In genomic region chr9:14433293-14433818, GRCh38 we compare ENCODE assay signal across 14 cellular contexts.
DNase-seq lines count a peak whose midpoint lies in the region; ATAC-seq and TF ChIP-seq lines count a peak whose summit lies in the region.
"Had no signal": no experiment of that assay in that cellular context is flagged by ENCODE, and none has a peak within 500 bp of the region (broad histone marks: within the 10 kb centered on the region; RNA-seq: fewer than 3 reads in every experiment).

No MANE protein-coding gene starts in this region.

- no peaks in the 10 kb centered on the region for H3F3A ChIP-seq in PC-3 (ENCODE audit: low read length, unreplicated experiment)
- H3F3A ChIP-seq in smooth muscle cell (ENCODE audit: low read depth): no peaks in the 10 kb centered on the region

- no peak for TF ChIP-seq POLR2A in thyroid gland (IDR thresholded peaks at IDR 0.05)

- H3K79me2 ChIP-seq in PC-3 (ENCODE audit: low read length) (no peaks in the 10 kb centered on the region), smooth muscle cell (ENCODE audit: low read depth) (no peaks in the 10 kb centered on the region)

- H3K27ac ChIP-seq in PC-3 (ENCODE audit: low read length): no peak overlapping the region
- no peak overlapping the region for H3K27ac ChIP-seq in smooth muscle cell (ENCODE audit: low read depth)
- no peak overlapping the region for H3K27ac ChIP-seq in thyroid gland
- H3K27ac ChIP-seq: body of pancreas, HL-60, neural progenitor cell, upper lobe of left lung had no signal

- no peaks in the 10 kb centered on the region for H3K9me3 ChIP-seq in PC-3 (ENCODE audit: low read length)
- H3K9me3 ChIP-seq in smooth muscle cell (replicated peaks; ENCODE audit: low read depth): no peaks in the 10 kb centered on the region
- no peaks in the 10 kb centered on the region for H3K9me3 ChIP-seq in thyroid gland
- H3K9me3 ChIP-seq: body of pancreas, upper lobe of left lung had no signal

- intact Hi-C loops in PC-3 (cut with micrococcal nuclease) (loop anchor here (2.0 to 10.0 kb wide), 3 partner anchors 1007 to 1339 kb away; no protein-coding TSS in a partner anchor), thyroid gland (cut with DNase I) (loop anchor here (10.0 kb wide), 1 partner anchor 1009 kb away; no protein-coding TSS in a partner anchor)

- DNase-seq in NCI-H2227 treated with DMSO at 0.1 percent for 48 hours (lab: John Stamatoyannopoulos, UW) (peak; percentile 24), NCI-H2227 (lab: John Stamatoyannopoulos, UW; ENCODE audit: unreplicated experiment) (no peak), PC-3 (no peak), fibroblast of peridontal ligament (ENCODE audit: extremely low read depth) (peak; percentile 14), smooth muscle cell (lab: John Stamatoyannopoulos, UW; ENCODE audit: unreplicated experiment) (no peak), nucleus accumbens (lab: John Stamatoyannopoulos, UW) (no peak), globus pallidus (ENCODE audit: low spot score) (no peak), thyroid gland (no peak)
- DNase-seq: immature natural killer cell, upper lobe of left lung had no signal

- H4K20me1 ChIP-seq in PC-3 (ENCODE audit: low read length) (no peaks in the 10 kb centered on the region), smooth muscle cell (ENCODE audit: low read depth) (no peaks in the 10 kb centered on the region)

- H3K36me3 ChIP-seq in PC-3 (ENCODE audit: low read depth, low read length): no peaks in the 10 kb centered on the region
- no peaks in the 10 kb centered on the region for H3K36me3 ChIP-seq in smooth muscle cell (ENCODE audit: low read depth)
- no peaks in the 10 kb centered on the region for H3K36me3 ChIP-seq in thyroid gland
- H3K36me3 ChIP-seq: neural progenitor cell, upper lobe of left lung had no signal

- TF ChIP-seq CTCF in PC-3 (conservative IDR thresholded peaks at IDR 0.05; ENCODE audit: low read depth, low read length): no peak
- TF ChIP-seq CTCF in smooth muscle cell (IDR thresholded peaks at IDR 0.05; ENCODE audit: borderline replicate concordance, insufficient read depth, poor library complexity, severe bottlenecking): no peak
- no peak for TF ChIP-seq CTCF in thyroid gland (IDR thresholded peaks at IDR 0.05)

- WGBS in smooth muscle cell (ENCODE audit: low lambda C conversion rate): 45% methylated on average over 2 of the region's 2 CpGs
- WGBS in thyroid gland, 2 donors: 17 to 26% methylated on average over 2 of the region's 2 CpGs

- BruUV-seq in PC-3 (replicated peaks; lab: Mats Ljungman, UMichigan): no TSS peak

- H3K4me3 ChIP-seq in PC-3 (ENCODE audit: low read length) (no peak overlapping the region), smooth muscle cell (no peak overlapping the region), thyroid gland (replicated peaks in 1 of 3) (no peak overlapping the region)
- H3K4me3 ChIP-seq: body of pancreas, neural progenitor cell had no signal

- H3K4me1 ChIP-seq in PC-3 (ENCODE audit: insufficient read depth, low read length): peaks cover 13% of the 10 kb centered on the region; the same call in 1 of the 2 replicates
- no peaks in the 10 kb centered on the region for H3K4me1 ChIP-seq in smooth muscle cell (ENCODE audit: low read depth)
- H3K4me1 ChIP-seq in thyroid gland: peaks cover 0 to 26% of the 10 kb centered on the region in 2 donors
- H3K4me1 ChIP-seq: neural progenitor cell had no signal

- no peaks in the 10 kb centered on the region for H3K9me2 ChIP-seq in PC-3 (replicated peaks; ENCODE audit: low read length)

- no peak for ATAC-seq in PC-3
- ATAC-seq: activated T-helper 17 cell treated with anti-CD3 and anti-CD28 coated beads, Interleukin-2, amount 50 U/mL, for 72 hours had no signal

- CTCF ChIA-PET in PC-3 (lab: Charles Lee): interaction anchor here (0.5 to 1.1 kb wide), 7 partner anchors 61 to 1342 kb away, joined by 3 to 7 read pairs (median 3); no protein-coding TSS in a partner anchor

- H3K4me2 ChIP-seq in PC-3 (ENCODE audit: low read length) (peak overlapping the region; percentile 52), smooth muscle cell (no peak overlapping the region)
- H3K4me2 ChIP-seq: neural progenitor cell had no signal

- POLR2A ChIA-PET in PC-3 (lab: Charles Lee; ENCODE audit: unreplicated experiment): no interaction called here

- H3K27me3 ChIP-seq in PC-3 (ENCODE audit: low read length): no peaks in the 10 kb centered on the region
- no peaks in the 10 kb centered on the region for H3K27me3 ChIP-seq in smooth muscle cell (ENCODE audit: low read depth)
- H3K27me3 ChIP-seq in thyroid gland: no peaks in the 10 kb centered on the region
- H3K27me3 ChIP-seq: body of pancreas, neural progenitor cell, upper lobe of left lung had no signal

- H2AFZ ChIP-seq in PC-3 (ENCODE audit: low read length) (0 out of 2 replicates have a peak overlapping the region, but pooled peaks have one; percentile 20), smooth muscle cell (ENCODE audit: low read depth) (peak overlapping the region; percentile 4)
- H2AFZ ChIP-seq: neural progenitor cell had no signal

- H3K9ac ChIP-seq in PC-3 (ENCODE audit: low read length) (no peak overlapping the region), smooth muscle cell (ENCODE audit: low read depth) (no peak overlapping the region)
- H3K9ac ChIP-seq: neural progenitor cell had no signal

Comparison
In these comparisons a context has a peak if more than half of its experiments do, and no peak if none do; other contexts are left out.
1. DNase-seq: peak in NCI-H2227 treated with DMSO at 0.1 percent for 48 hours (single experiment) and fibroblast of peridontal ligament (single experiment); none in NCI-H2227 (single experiment), PC-3 (single experiment), smooth muscle cell (single experiment), nucleus accumbens (0 of 56), globus pallidus (single experiment) and thyroid gland (0 of 2).